ENCODE assay signal across 35 cellular contexts in genomic region chr12:56785874-56786273, GRCh38. TPM values are rescaled to one million over a fixed set of nuclear protein-coding genes. Genes with fewer than 3 reads are reported as not detected.
DNase-seq lines count a peak whose midpoint lies in the region; ATAC-seq, FAIRE-seq and TF ChIP-seq lines count a peak whose summit lies in the region.
"Had no signal": no experiment of that assay in that cellular context is flagged by ENCODE, and none has a peak within 500 bp of the region (broad histone marks: within the 10 kb centered on the region; RNA-seq: fewer than 3 reads in every experiment).

No MANE protein-coding gene starts in this region.

- TF ChIP-seq CTCF in HepG2 (CRISPR knock-in tag; IDR thresholded peaks at IDR 0.05) (no peak), right lobe of liver (IDR thresholded peaks at IDR 0.05) (no peak), K562 (IDR thresholded peaks at IDR 0.05 in 2 of 3, conservative IDR thresholded peaks at IDR 0.05 in 1 of 3; ENCODE audit: insufficient read depth in 2 of 3, low read depth in 1 of 3, low read length in 3 of 3) (no peak)

- DNase-seq in activated CD8-positive, alpha-beta memory T cell treated with anti-CD3 and anti-CD28 coated beads, Interleukin-2, amount 10 ng/mL, durations not matched to agents 7 days and 5 days = peak; percentile 0
- no peak for DNase-seq in activated CD8-positive, alpha-beta memory T cell treated with anti-CD3 and anti-CD28 coated beads, Interleukin-2, amount 50 U/mL, for 4 hours
- no peak for DNase-seq in HepG2 (ENCODE audit: low spot score)
- DNase-seq in right lobe of liver = no peak
- no peak for DNase-seq in K562 (ENCODE audit: extremely low read depth in 1 of 4, low spot score in 3 of 4)
- no peak for DNase-seq in hepatic stellate cell (ENCODE audit: low spot score)
- DNase-seq: 8988T; ACHN; AML-193; BE2C; C1 segment of cervical spinal cord; Caco-2; Calu3; CD4-positive, alpha-beta memory T cell; CD4-positive, alpha-beta T cell; CD4-positive, CD25-positive, alpha-beta regulatory T cell; CD8-positive, alpha-beta memory T cell; CD8-positive, alpha-beta T cell; COR-L47; DMS 273 treated with DMSO at 0.1 percent for 48 hours; DMS153; DMS53; DMS79; DMS79 treated with DMSO at 0.1 percent for 48 hours; DND-41; EL had no signal

- H3K9me3 ChIP-seq in HepG2 (ENCODE audit: low read length) (no peaks in the 10 kb centered on the region), right lobe of liver (no peaks in the 10 kb centered on the region), K562 (replicated peaks; ENCODE audit: control insufficient read depth, insufficient read depth, low read depth, low read length) (no peaks in the 10 kb centered on the region)
- H3K9me3 ChIP-seq: A549, BE2C, Caco-2 had no signal

- TF ChIP-seq POLR2A in HepG2 (IDR thresholded peaks at IDR 0.05; ENCODE audit: insufficient read depth in 1 of 2, low read depth in 2 of 2, low read length in 2 of 2) (no peak), right lobe of liver (IDR thresholded peaks at IDR 0.05) (no peak), K562 (conservative IDR thresholded peaks at IDR 0.05) (no peak)

- BruUV-seq in HepG2 (replicated peaks; lab: Mats Ljungman, UMichigan) (no TSS peak), K562 (replicated peaks; lab: Mats Ljungman, UMichigan) (no TSS peak)

- H3K9me1 ChIP-seq in K562 (ENCODE audit: control insufficient read depth, insufficient read depth, low read length) = no peaks in the 10 kb centered on the region

- 48% methylated on average over 1 of the region's 1 CpG for WGBS in HepG2 (ENCODE audit: low lambda C conversion rate)
- WGBS in right lobe of liver (ENCODE audit: insufficient coverage, low coverage, low lambda C conversion rate, missing lambda C conversion rate) = 92% methylated on average over 1 of the region's 1 CpG
- WGBS in K562 (ENCODE audit: insufficient coverage, low coverage, missing lambda C conversion rate) = 41% methylated on average over 1 of the region's 1 CpG

- H3K4me3 ChIP-seq in HepG2 (replicated peaks in 1 of 3; ENCODE audit: insufficient read depth in 1 of 3, low read depth in 2 of 3, low read length in 3 of 3) (no peak overlapping the region), right lobe of liver (no peak overlapping the region), K562 (no peak overlapping the region)
- H3K4me3 ChIP-seq: A549; BLaER1; BLaER1 treated with 17β-estradiol and CSF1 and Interleukin-3, amounts not matched to agents 10 nM and 100 nM had no signal

- TF ChIP-seq RAD21 in HepG2 (CRISPR knock-in tag; IDR thresholded peaks at IDR 0.05) (no peak), K562 (CRISPR knock-in tag; conservative IDR thresholded peaks at IDR 0.05 in 1 of 2, IDR thresholded peaks at IDR 0.05 in 1 of 2) (no peak)

- no peak overlapping the region for H3K4me2 ChIP-seq in HepG2 (ENCODE audit: low read depth, low read length)
- no peak overlapping the region for H3K4me2 ChIP-seq in K562 (ENCODE audit: insufficient read depth, low read length)
- H3K4me2 ChIP-seq: A549; BLaER1; BLaER1 treated with 17β-estradiol and CSF1 and Interleukin-3, amounts not matched to agents 10 nM and 100 nM had no signal

- no peaks in the 10 kb centered on the region for H3K79me2 ChIP-seq in HepG2 (ENCODE audit: insufficient read depth, low read length)
- no peaks in the 10 kb centered on the region for H3K79me2 ChIP-seq in K562 (ENCODE audit: control insufficient read depth, insufficient read depth, low read length)

- TF ChIP-seq EP300 in HepG2 (IDR thresholded peaks at IDR 0.05; ENCODE audit: low read depth in 2 of 2, low read length in 2 of 2) = no peak
- TF ChIP-seq EP300 in HepG2 (CRISPR knock-in tag; IDR thresholded peaks at IDR 0.05; ENCODE audit: borderline replicate concordance) = no peak
- no peak for TF ChIP-seq EP300 in K562 (IDR thresholded peaks at IDR 0.05; ENCODE audit: low read length)

- in situ Hi-C loops in HepG2 (cut with HindIII; ENCODE audit: extremely low pct_ligation_motif_present, low pct_unique_long_range_greater_than_20kb) = no loop called here
- in situ Hi-C loops in K562 (cut with MboI) = no loop called here

- H3K4me3 Mint-ChIP-seq in activated CD8-positive, alpha-beta memory T cell treated with anti-CD3 and anti-CD28 coated beads, Interleukin-2, amount 10 ng/mL, durations not matched to agents 7 days and 5 days = no peak overlapping the region
- H3K4me3 Mint-ChIP-seq: B cell; CD14-positive monocyte; CD4-positive, alpha-beta memory T cell; CD4-positive, alpha-beta T cell; CD4-positive, CD25-positive, alpha-beta regulatory T cell; CD8-positive, alpha-beta memory T cell; CD8-positive, alpha-beta T cell had no signal

- H3K27ac Mint-ChIP-seq in activated CD8-positive, alpha-beta memory T cell treated with anti-CD3 and anti-CD28 coated beads, Interleukin-2, amount 10 ng/mL, durations not matched to agents 7 days and 5 days = no peak overlapping the region
- H3K27ac Mint-ChIP-seq: B cell; CD4-positive, alpha-beta T cell; CD4-positive, CD25-positive, alpha-beta regulatory T cell; CD8-positive, alpha-beta memory T cell; CD8-positive, alpha-beta T cell had no signal

- no peaks in the 10 kb centered on the region for H3K27me3 ChIP-seq in HepG2 (ENCODE audit: control insufficient read depth in 1 of 2, insufficient read depth in 2 of 2, low read length in 2 of 2)
- H3K27me3 ChIP-seq in right lobe of liver = no peaks in the 10 kb centered on the region
- no peaks in the 10 kb centered on the region for H3K27me3 ChIP-seq in K562 (ENCODE audit: control insufficient read depth in 2 of 2, insufficient read depth in 2 of 2, low read length in 2 of 2)
- H3K27me3 ChIP-seq: BE2C; BLaER1; BLaER1 treated with 17β-estradiol and CSF1 and Interleukin-3, amounts not matched to agents 10 nM and 100 nM had no signal

- H3K36me3 Mint-ChIP-seq in activated CD8-positive, alpha-beta memory T cell treated with anti-CD3 and anti-CD28 coated beads, Interleukin-2, amount 10 ng/mL, durations not matched to agents 7 days and 5 days = no peaks in the 10 kb centered on the region
- H3K36me3 Mint-ChIP-seq: CD14-positive monocyte; CD4-positive, alpha-beta memory T cell; CD4-positive, CD25-positive, alpha-beta regulatory T cell; CD8-positive, alpha-beta memory T cell; CD8-positive, alpha-beta T cell had no signal

- H3K4me1 Mint-ChIP-seq in activated CD8-positive, alpha-beta memory T cell treated with anti-CD3 and anti-CD28 coated beads, Interleukin-2, amount 10 ng/mL, durations not matched to agents 7 days and 5 days = no peaks in the 10 kb centered on the region
- H3K4me1 Mint-ChIP-seq: B cell; CD14-positive monocyte; CD4-positive, alpha-beta memory T cell; CD4-positive, CD25-positive, alpha-beta regulatory T cell; CD8-positive, alpha-beta memory T cell had no signal

- H3K9me3 Mint-ChIP-seq in activated CD8-positive, alpha-beta memory T cell treated with anti-CD3 and anti-CD28 coated beads, Interleukin-2, amount 10 ng/mL, durations not matched to agents 7 days and 5 days (ENCODE audit: low read depth) = no peaks in the 10 kb centered on the region
- H3K9me3 Mint-ChIP-seq: CD4-positive, alpha-beta memory T cell; CD4-positive, alpha-beta T cell; CD4-positive, CD25-positive, alpha-beta regulatory T cell; CD8-positive, alpha-beta memory T cell; CD8-positive, alpha-beta T cell had no signal

- H3K27me3 Mint-ChIP-seq in activated CD8-positive, alpha-beta memory T cell treated with anti-CD3 and anti-CD28 coated beads, Interleukin-2, amount 10 ng/mL, durations not matched to agents 7 days and 5 days = no peaks in the 10 kb centered on the region
- H3K27me3 Mint-ChIP-seq: B cell; CD4-positive, alpha-beta T cell; CD8-positive, alpha-beta memory T cell had no signal

- H3K9ac ChIP-seq in HepG2 (ENCODE audit: insufficient read depth, low read depth, low read length) = no peak overlapping the region
- H3K9ac ChIP-seq in K562 (ENCODE audit: insufficient read depth in 1 of 2, low read depth in 2 of 2, low read length in 2 of 2) = no peak overlapping the region
- H3K9ac ChIP-seq: BLaER1; BLaER1 treated with 17β-estradiol and CSF1 and Interleukin-3, amounts not matched to agents 10 nM and 100 nM had no signal

- CTCF ChIA-PET in activated CD8-positive, alpha-beta memory T cell treated with anti-CD3 and anti-CD28 coated beads, Interleukin-2, amount 10 ng/mL, durations not matched to agents 7 days and 5 days (lab: Charles Lee) = no interaction called here
- CTCF ChIA-PET in HepG2 (lab: Yijun Ruan, JAX; ENCODE audit: low intra/inter-chr PET ratio, low total read pairs) = no interaction called here
- CTCF ChIA-PET in K562 (lab: Yijun Ruan, JAX; ENCODE audit: low intra/inter-chr PET ratio) = no interaction called here

- POLR2A ChIA-PET in HepG2 (lab: Yijun Ruan, JAX) = no interaction called here
- POLR2A ChIA-PET in K562 (lab: Yijun Ruan, JAX) = interaction anchor here (0.9 kb wide), 1 partner anchor 34 kb away, joined by 5 read pairs; the partner anchor contains the start of gene PRIM1

- FAIRE-seq in HepG2 (lab: Jason Lieb, UNC) (no peak), K562 (lab: Jason Lieb, UNC) (no peak)
- FAIRE-seq: A204.1, A549, D721Med had no signal

- no peak for ATAC-seq in activated CD8-positive, alpha-beta memory T cell treated with anti-CD3 and anti-CD28 coated beads, Interleukin-2, amount 10 ng/mL, durations not matched to agents 7 days and 5 days
- no peak for ATAC-seq in HepG2
- no peak for ATAC-seq in right lobe of liver
- no peak for ATAC-seq in K562
- ATAC-seq: A549; CD8-positive, alpha-beta T cell had no signal

- H3K4me1 ChIP-seq in HepG2 (ENCODE audit: insufficient read depth, low read length) (peaks cover 10% of the 10 kb centered on the region), right lobe of liver (peaks cover 0 to 36% (median 0%) of the 10 kb centered on the region in 4 donors), K562 (replicated peaks in 1 of 2; ENCODE audit: control insufficient read depth in 2 of 2, insufficient read depth in 2 of 2, low read length in 2 of 2) (peaks cover 6 to 10% of the 10 kb centered on the region in 2 experiments; a peak in 3 of 5 replicates)
- H3K4me1 ChIP-seq: A549, BE2C, Caco-2 had no signal

- H4K20me1 ChIP-seq in HepG2 (ENCODE audit: insufficient read depth, low read length) (no peaks in the 10 kb centered on the region), K562 (replicated peaks; ENCODE audit: control insufficient read depth, insufficient read depth, low read length) (no peaks in the 10 kb centered on the region)
- H4K20me1 ChIP-seq: BLaER1; BLaER1 treated with 17β-estradiol and CSF1 and Interleukin-3, amounts not matched to agents 10 nM and 100 nM had no signal

- intact Hi-C loops in HepG2 (cut with micrococcal nuclease; ENCODE audit: unreplicated experiment) (no loop called here), right lobe of liver (cut with DNase I) (no loop called here), K562 (cut with micrococcal nuclease) (no loop called here)

- H2AFZ ChIP-seq in HepG2 (ENCODE audit: low read length) (no peak overlapping the region), K562 (ENCODE audit: low read depth, low read length) (no peak overlapping the region)

- H3K27ac ChIP-seq in HepG2 (ENCODE audit: extremely low read length, insufficient read depth, low read length) (no peak overlapping the region), right lobe of liver (peak overlapping the region in 1 of 3 donors; percentile 14), K562 (ENCODE audit: extremely low read depth, low read depth, low read length) (no peak overlapping the region)
- H3K27ac ChIP-seq: 22Rv1; A549; BLaER1; BLaER1 treated with 17β-estradiol and CSF1 and Interleukin-3, amounts not matched to agents 10 nM and 100 nM; C4-2B had no signal

- no peaks in the 10 kb centered on the region for H3K36me3 ChIP-seq in HepG2 (replicated peaks in 1 of 2; ENCODE audit: control insufficient read depth in 1 of 2, insufficient read depth in 2 of 2, low read length in 2 of 2)
- H3K36me3 ChIP-seq in right lobe of liver = peaks cover 0 to 37% (median 13%) of the 10 kb centered on the region in 4 donors
- H3K36me3 ChIP-seq in K562 (ENCODE audit: control insufficient read depth, insufficient read depth, low read length) = no peaks in the 10 kb centered on the region
- H3K36me3 ChIP-seq: BE2C; BLaER1; BLaER1 treated with 17β-estradiol and CSF1 and Interleukin-3, amounts not matched to agents 10 nM and 100 nM had no signal

RNA-seq across cellular contexts. Expression of gene HSD17B6, which starts 22.8 kb away (rescaled TPM):
- 1 to 10 TPM; 2.9 to 4.5 TPM for total RNA-seq in activated CD8-positive, alpha-beta memory T cell treated with anti-CD3 and anti-CD28 coated beads, Interleukin-2, amount 10 ng/mL, durations not matched to agents 7 days and 5 days
- total RNA-seq in HepG2 (2016; rRNA removed; fragmentation: Illumina TruSeq; extraction: Trizol) (0.46 and 0.95 TPM in 2 replicates), right lobe of liver (1,000 to 10,000 TPM in 1 of 6 experiments, 100 to 1,000 TPM in 5; 243 to 1,112 (median 514) TPM), K562 (2014; rRNA removed) (0.94 and 1.1 TPM in 2 replicates), K562 (2014; rRNA removed; fragmentation: Illumina TruSeq; extraction: Trizol) (0.99 and 1.1 TPM in 2 replicates), K562 (2015; rRNA removed; fragmentation: Illumina TruSeq; extraction: Trizol) (0.47 and 1.1 TPM in 2 replicates), K562 (2021) (0.85 and 1.3 TPM in 2 replicates)
- not detected in 2 replicates for total RNA-seq in HepG2 (2016; cell fraction: cytosol; rRNA removed; fragmentation: Illumina TruSeq; extraction: Trizol; ENCODE audit: low read depth)
- 0.39 and 0.74 TPM in 2 replicates for total RNA-seq in HepG2 (2016; cell fraction: insoluble cytoplasmic fraction; rRNA removed; fragmentation: Illumina TruSeq; extraction: Trizol)
- 0.31 and 0.62 TPM in 2 replicates for total RNA-seq in HepG2 (2016; cell fraction: membrane; rRNA removed; fragmentation: Illumina TruSeq; extraction: Trizol)
- total RNA-seq in HepG2 (2016; cell fraction: nucleus; rRNA removed; fragmentation: Illumina TruSeq; extraction: Trizol) = 0.47 and 0.81 TPM in 2 replicates
- polyA plus RNA-seq in HepG2 (2011; rRNA removed) (1.8 and 2.6 TPM in 2 replicates), K562 (2011; rRNA removed) (1.4 and 1.7 TPM in 2 replicates), K562 (2014; fragmentation: Illumina TruSeq; extraction: Trizol) (0.64 and 0.83 TPM in 2 replicates), K562 (2014; fragmentation: Nextera tagmentation; extraction: Ambion mirVana) (under 1 TPM; 0.53 to 0.94 TPM), K562 (2014; rRNA removed) (0.40 and 0.84 TPM in 2 replicates)
- polyA plus RNA-seq in HepG2 (2011; cell fraction: cytosol; rRNA removed) = 1.1 and 2.2 TPM in 2 replicates
- polyA plus RNA-seq in HepG2 (2011; cell fraction: nucleus; rRNA removed) = 0.27 and 0.59 TPM in 2 replicates
- polyA plus RNA-seq in HepG2 (2012) = 4.4 and 6.4 TPM in 2 replicates
- polyA plus RNA-seq in HepG2 (2016; cell fraction: cytosol; fragmentation: Illumina TruSeq; extraction: Trizol; ENCODE audit: low read depth) = 0.15 and 0.20 TPM in 2 replicates
- 0.24 and 0.47 TPM in 2 replicates for polyA plus RNA-seq in HepG2 (2016; cell fraction: insoluble cytoplasmic fraction; fragmentation: Illumina TruSeq; extraction: Trizol; ENCODE audit: low read depth)
- polyA plus RNA-seq in HepG2 (2016; cell fraction: membrane; fragmentation: Illumina TruSeq; extraction: Trizol; ENCODE audit: low read depth) = 0.30 and 0.37 TPM in 2 replicates
- 0.81 and 1.4 TPM in 2 replicates for polyA plus RNA-seq in HepG2 (2016; cell fraction: nucleus; fragmentation: Illumina TruSeq; extraction: Trizol; ENCODE audit: insufficient read depth, low read depth)
- polyA minus RNA-seq in HepG2 (2011; rRNA and poly(A)+ RNA removed; ENCODE audit: low replicate concordance) = 0.70 and 1.5 TPM in 2 replicates
- 0.49 TPM in 1 of 2 replicates, not detected in the other for polyA minus RNA-seq in HepG2 (2011; cell fraction: cytosol; rRNA and poly(A)+ RNA removed)
- polyA minus RNA-seq in HepG2 (2011; cell fraction: nucleus; rRNA and poly(A)+ RNA removed) = 0.50 and 0.64 TPM in 2 replicates
- 0.72 and 1.5 TPM in 2 replicates for total RNA-seq in K562 (2011; cell fraction: chromatin; rRNA removed; ENCODE audit: low replicate concordance)
- total RNA-seq in K562 (2011; cell fraction: nucleolus; rRNA removed) = 0.66 and 0.83 TPM in 2 replicates
- total RNA-seq in K562 (2011; cell fraction: nucleoplasm; rRNA removed) = 3.8 and 4.6 TPM in 2 replicates
- polyA plus RNA-seq in K562 (2011; cell fraction: cytosol; rRNA removed) = 0.25 and 0.47 TPM in 2 replicates
- 0.29 and 0.53 TPM in 2 replicates for polyA plus RNA-seq in K562 (2011; cell fraction: nucleus; rRNA removed)
- polyA plus RNA-seq in K562 (2012) = 0.66 and 1.1 TPM in 2 replicates
- 0.53 and 1.1 TPM in 2 replicates for polyA minus RNA-seq in K562 (2011; rRNA and poly(A)+ RNA removed)
- polyA minus RNA-seq in K562 (2011; cell fraction: cytosol; rRNA and poly(A)+ RNA removed) = not detected in 2 replicates
- not detected in 2 replicates for polyA minus RNA-seq in K562 (2011; cell fraction: nucleus; rRNA and poly(A)+ RNA removed)
- total RNA-seq: CD4-positive, alpha-beta T cell; CD4-positive, CD25-positive, alpha-beta regulatory T cell had no signal

RNA-seq across cellular contexts. Expression of gene PRIM1, which starts 33.8 kb away (rescaled TPM):
- 10 to 100 TPM; 62.9 to 65.3 TPM for total RNA-seq in activated CD8-positive, alpha-beta memory T cell treated with anti-CD3 and anti-CD28 coated beads, Interleukin-2, amount 10 ng/mL, durations not matched to agents 7 days and 5 days
- 47.3 and 67.0 TPM in 2 replicates for total RNA-seq in HepG2 (2016; rRNA removed; fragmentation: Illumina TruSeq; extraction: Trizol)
- 14.0 and 14.2 TPM in 2 replicates for total RNA-seq in HepG2 (2016; cell fraction: cytosol; rRNA removed; fragmentation: Illumina TruSeq; extraction: Trizol; ENCODE audit: low read depth)
- total RNA-seq in HepG2 (2016; cell fraction: insoluble cytoplasmic fraction; rRNA removed; fragmentation: Illumina TruSeq; extraction: Trizol) = 47.6 and 69.6 TPM in 2 replicates
- total RNA-seq in HepG2 (2016; cell fraction: membrane; rRNA removed; fragmentation: Illumina TruSeq; extraction: Trizol) = 17.8 and 19.7 TPM in 2 replicates
- 33.7 and 38.1 TPM in 2 replicates for total RNA-seq in HepG2 (2016; cell fraction: nucleus; rRNA removed; fragmentation: Illumina TruSeq; extraction: Trizol)
- polyA plus RNA-seq in HepG2 (2011; rRNA removed) = 18.1 and 30.0 TPM in 2 replicates
- 15.5 and 16.8 TPM in 2 replicates for polyA plus RNA-seq in HepG2 (2011; cell fraction: cytosol; rRNA removed)
- polyA plus RNA-seq in HepG2 (2011; cell fraction: nucleus; rRNA removed) = 20.7 and 23.5 TPM in 2 replicates
- 15.2 and 26.9 TPM in 2 replicates for polyA plus RNA-seq in HepG2 (2012)
- 5.4 and 7.7 TPM in 2 replicates for polyA plus RNA-seq in HepG2 (2016; cell fraction: cytosol; fragmentation: Illumina TruSeq; extraction: Trizol; ENCODE audit: low read depth)
- polyA plus RNA-seq in HepG2 (2016; cell fraction: insoluble cytoplasmic fraction; fragmentation: Illumina TruSeq; extraction: Trizol; ENCODE audit: low read depth) = 50.8 and 55.2 TPM in 2 replicates
- 11.4 and 12.6 TPM in 2 replicates for polyA plus RNA-seq in HepG2 (2016; cell fraction: membrane; fragmentation: Illumina TruSeq; extraction: Trizol; ENCODE audit: low read depth)
- 35.2 and 36.7 TPM in 2 replicates for polyA plus RNA-seq in HepG2 (2016; cell fraction: nucleus; fragmentation: Illumina TruSeq; extraction: Trizol; ENCODE audit: insufficient read depth, low read depth)
- 12.4 and 36.9 TPM in 2 replicates for polyA minus RNA-seq in HepG2 (2011; rRNA and poly(A)+ RNA removed; ENCODE audit: low replicate concordance)
- polyA minus RNA-seq in HepG2 (2011; cell fraction: cytosol; rRNA and poly(A)+ RNA removed) = 8.9 and 11.9 TPM in 2 replicates
- polyA minus RNA-seq in HepG2 (2011; cell fraction: nucleus; rRNA and poly(A)+ RNA removed) = 28.3 and 28.5 TPM in 2 replicates
- 1 to 10 TPM; 1.3 to 8.5 (median 4.5) TPM for total RNA-seq in right lobe of liver
- total RNA-seq in K562 (2011; cell fraction: chromatin; rRNA removed; ENCODE audit: low replicate concordance) = 116 and 247 TPM in 2 replicates
- total RNA-seq in K562 (2011; cell fraction: nucleolus; rRNA removed) = 59.5 and 64.6 TPM in 2 replicates
- 79.8 and 102 TPM in 2 replicates for total RNA-seq in K562 (2011; cell fraction: nucleoplasm; rRNA removed)
- total RNA-seq in K562 (2014; rRNA removed) = 65.1 and 67.2 TPM in 2 replicates
- total RNA-seq in K562 (2014; rRNA removed; fragmentation: Illumina TruSeq; extraction: Trizol) = 149 and 170 TPM in 2 replicates
- total RNA-seq in K562 (2015; rRNA removed; fragmentation: Illumina TruSeq; extraction: Trizol) = 119 and 124 TPM in 2 replicates
- total RNA-seq in K562 (2021) = 82.2 and 83.9 TPM in 2 replicates
- polyA plus RNA-seq in K562 (2011; rRNA removed) = 95.7 and 140 TPM in 2 replicates
- 65.5 and 79.1 TPM in 2 replicates for polyA plus RNA-seq in K562 (2011; cell fraction: cytosol; rRNA removed)
- polyA plus RNA-seq in K562 (2011; cell fraction: nucleus; rRNA removed) = 48.2 and 74.4 TPM in 2 replicates
- polyA plus RNA-seq in K562 (2012) = 70.3 and 108 TPM in 2 replicates
- polyA plus RNA-seq in K562 (2014; fragmentation: Illumina TruSeq; extraction: Trizol) = 148 and 152 TPM in 2 replicates
- polyA plus RNA-seq in K562 (2014; fragmentation: Nextera tagmentation; extraction: Ambion mirVana) = 100 to 1,000 TPM; 175 to 179 TPM
- 105 and 109 TPM in 2 replicates for polyA plus RNA-seq in K562 (2014; rRNA removed)
- 172 TPM in 2 replicates for polyA minus RNA-seq in K562 (2011; rRNA and poly(A)+ RNA removed)
- polyA minus RNA-seq in K562 (2011; cell fraction: cytosol; rRNA and poly(A)+ RNA removed) = 31.9 and 46.5 TPM in 2 replicates
- 44.2 and 85.0 TPM in 2 replicates for polyA minus RNA-seq in K562 (2011; cell fraction: nucleus; rRNA and poly(A)+ RNA removed)

Comparison
In these comparisons a context has a peak if more than half of its experiments do, and no peak if none do; other contexts are left out.
1. RNA of gene HSD17B6, which starts 22.8 kb away (total RNA-seq): 243 to 1,112 TPM in right lobe of liver; 2.9 to 4.5 TPM in activated CD8-positive, alpha-beta memory T cell treated with anti-CD3 and anti-CD28 coated beads, Interleukin-2, amount 10 ng/mL, durations not matched to agents 7 days and 5 days, 0.47 to 4.6 TPM in K562 and 0.31 to 0.95 TPM in HepG2; every median in the first group is over 10 times any median in the second.